14 cellular contexts compared by ENCODE assay signal in the genomic region with DNA sequence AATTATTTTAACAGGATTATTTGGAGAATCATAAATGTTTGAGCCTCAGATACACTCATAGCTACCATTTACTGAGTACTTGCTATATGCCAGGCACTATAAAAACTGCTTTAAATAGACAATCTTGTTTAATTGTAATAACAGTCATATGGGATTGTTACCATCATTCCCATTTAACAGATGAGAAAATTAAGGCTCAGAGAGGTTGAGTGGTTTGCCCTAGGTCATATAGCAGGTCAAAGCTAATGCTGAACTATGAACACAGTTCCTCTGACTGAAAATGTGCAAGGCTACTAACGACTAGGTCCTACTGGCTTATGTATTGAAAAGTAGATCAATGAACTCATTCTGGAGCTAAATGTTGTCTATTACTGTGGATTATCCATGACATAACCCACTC.
A peak's percentile ranks its signal among the peaks of the same experiment; 100 is the strongest.
DNase-seq lines count a peak whose midpoint lies in the region; ATAC-seq, FAIRE-seq and TF ChIP-seq lines count a peak whose summit lies in the region.
"Had no signal": no experiment of that assay in that cellular context is flagged by ENCODE, and none has a peak within 500 bp of the region (broad histone marks: within the 10 kb centered on the region; RNA-seq: fewer than 3 reads in every experiment).

No MANE protein-coding gene starts in this region.

- H3K9me3 ChIP-seq in cardiac muscle cell (ENCODE audit: low read depth) (no peaks in the 10 kb centered on the region), WERI-Rb-1 (ENCODE audit: severe bottlenecking) (peaks cover 4% of the 10 kb centered on the region), mesodermal cell (ENCODE audit: control insufficient read depth, low read length) (no peaks in the 10 kb centered on the region), thyroid gland (no peaks in the 10 kb centered on the region), aorta (ENCODE audit: control insufficient read depth, low read length) (no peaks in the 10 kb centered on the region)
- H3K9me3 ChIP-seq: psoas muscle, testis had no signal

- H3K4me1 ChIP-seq in cardiac muscle cell (ENCODE audit: low read depth) (peaks cover 10% of the 10 kb centered on the region), mesodermal cell (ENCODE audit: control insufficient read depth, insufficient read depth, low read length, poor library complexity, severe bottlenecking) (peaks cover 32% of the 10 kb centered on the region), thyroid gland (peaks cover 8 to 23% of the 10 kb centered on the region in 2 donors), aorta (ENCODE audit: control insufficient read depth in 1 of 2, insufficient read depth in 2 of 2, low read length in 2 of 2) (no peaks in the 10 kb centered on the region)

- WGBS in mesodermal cell (ENCODE audit: insufficient coverage in 2 of 2), 2 experiments, result 80% methylated on average over 1 of the region's 1 CpG; no CpG with 5 or more reads in 1 of the 2 experiments
- 43 to 56% methylated on average over 1 of the region's 1 CpG for WGBS in thyroid gland, 2 donors
- 67 to 71% methylated on average over 1 of the region's 1 CpG for WGBS in aorta, 2 donors

- no peak for FAIRE-seq in GM12892 (lab: Jason Lieb, UNC)

- no peak overlapping the region for H3K4me3 ChIP-seq in cardiac muscle cell
- H3K4me3 ChIP-seq in WERI-Rb-1 (ENCODE audit: low read depth, low read length), result no peak overlapping the region
- no peak overlapping the region for H3K4me3 ChIP-seq in mesodermal cell (ENCODE audit: extremely low read depth, insufficient read depth, low read length, poor library complexity, severe bottlenecking)
- no peak overlapping the region for H3K4me3 ChIP-seq in thyroid gland (replicated peaks in 1 of 3)
- H3K4me3 ChIP-seq in aorta (ENCODE audit: low read length in 2 of 2), result no peak overlapping the region
- H3K4me3 ChIP-seq: psoas muscle, testis had no signal

- intact Hi-C loops in left ventricle myocardium superior (cut with micrococcal nuclease) (no loop called here), thyroid gland (cut with DNase I) (no loop called here), aorta (cut with DNase I) (no loop called here)

- H3K27ac ChIP-seq in cardiac muscle cell, result peak overlapping the region; percentile 81
- peak overlapping the region; percentile 93 for H3K27ac ChIP-seq in WERI-Rb-1
- peak overlapping the region; percentile 88 for H3K27ac ChIP-seq in mesodermal cell (ENCODE audit: low read depth, low read length, severe bottlenecking)
- H3K27ac ChIP-seq in thyroid gland, result peak overlapping the region in 2 of 3 donors; percentile 61 to 70
- H3K27ac ChIP-seq in aorta (ENCODE audit: low read depth in 1 of 2, low read length in 2 of 2), result no peak overlapping the region

- no peak for TF ChIP-seq CTCF in cardiac muscle cell (IDR thresholded peaks at IDR 0.05; ENCODE audit: low read depth, low read length)
- TF ChIP-seq CTCF in WERI-Rb-1 (IDR thresholded peaks at IDR 0.05; ENCODE audit: low read depth, low read length), result no peak
- TF ChIP-seq CTCF in thyroid gland (IDR thresholded peaks at IDR 0.05), result no peak

- no peak for ATAC-seq in left ventricle myocardium superior
- no peak for ATAC-seq in aorta (ENCODE audit: low FRiP score)

- H3K36me3 ChIP-seq in cardiac muscle cell (no peaks in the 10 kb centered on the region), WERI-Rb-1 (no peaks in the 10 kb centered on the region), mesodermal cell (ENCODE audit: control insufficient read depth, insufficient read depth, low read length) (no peaks in the 10 kb centered on the region), thyroid gland (no peaks in the 10 kb centered on the region), aorta (ENCODE audit: control insufficient read depth in 1 of 2, insufficient read depth in 2 of 2, low read length in 1 of 2) (no peaks in the 10 kb centered on the region)

- DNase-seq in cardiac muscle cell (ENCODE audit: low read depth in 1 of 2, low spot score in 1 of 2) (no peak), left ventricle myocardium superior (no peak), WERI-Rb-1 (no peak), thyroid gland (no peak), GM12892 (ENCODE audit: insufficient read length) (no peak), OCI-M1 (lab: John Stamatoyannopoulos, UW) (no peak), aorta (no peak)
- DNase-seq: activated CD4-positive, alpha-beta memory T cell treated with anti-CD3 and anti-CD28 coated beads for 36 hours; AML-193; GF-D8; SIG-M5 had no signal

- H3K27me3 ChIP-seq in cardiac muscle cell, result no peaks in the 10 kb centered on the region
- H3K27me3 ChIP-seq in WERI-Rb-1 (ENCODE audit: insufficient read depth, low read depth, severe bottlenecking), result no peaks in the 10 kb centered on the region
- no peaks in the 10 kb centered on the region for H3K27me3 ChIP-seq in thyroid gland
- no peaks in the 10 kb centered on the region for H3K27me3 ChIP-seq in aorta (ENCODE audit: control insufficient read depth in 1 of 2, insufficient read depth in 2 of 2, low read length in 1 of 2)
- H3K27me3 ChIP-seq: testis had no signal

- TF ChIP-seq POLR2A in thyroid gland (IDR thresholded peaks at IDR 0.05) (no peak), GM12892 (IDR thresholded peaks at IDR 0.05; ENCODE audit: low read depth, low read length) (no peak)

Comparison
In these comparisons a context has a peak if more than half of its experiments do, and no peak if none do; other contexts are left out.
1. H3K27ac ChIP-seq: peak in cardiac muscle cell (single experiment), WERI-Rb-1 (single experiment), mesodermal cell (single experiment) and thyroid gland (2 of 3); none in aorta (0 of 2).